Comparison of ENCODE assay signal across 9 cellular contexts in genomic region chr16:3509470-3509928, GRCh38. TPM values are rescaled to one million over a fixed set of nuclear protein-coding genes. Genes with fewer than 3 reads are reported as not detected.
A peak's percentile ranks its signal among the peaks of the same experiment; 100 is the strongest.
DNase-seq lines count a peak whose midpoint lies in the region; ATAC-seq and FAIRE-seq lines count a peak whose summit lies in the region.
"Had no signal": no experiment of that assay in that cellular context is flagged by ENCODE, and none has a peak within 500 bp of the region (broad histone marks: within the 10 kb centered on the region; RNA-seq: fewer than 3 reads in every experiment).

No MANE protein-coding gene starts in this region.

- peak; percentile 100 for ATAC-seq in T-helper 17 cell
- peak; percentile 91 for ATAC-seq in activated naive CD8-positive, alpha-beta T cell treated with anti-CD3 and anti-CD28 coated beads, Interleukin-2, amount 50 U/mL, for 24 hours

- peak overlapping the region; percentile 95 for H3K27ac Mint-ChIP-seq in T-helper 17 cell
- H3K27ac Mint-ChIP-seq in activated naive CD8-positive, alpha-beta T cell treated with anti-CD3 and anti-CD28 coated beads, Interleukin-2, amount 50 U/mL, for 24 hours: peak overlapping the region; percentile 77

- DNase-seq in GM18507 (ENCODE audit: extremely low spot score, insufficient read length, low read depth): no peak
- DNase-seq in T-helper 17 cell: peak in 2 of 3 donors; percentile 47 to 68
- DNase-seq in activated naive CD8-positive, alpha-beta T cell treated with anti-CD3 and anti-CD28 coated beads, Interleukin-2, amount 50 U/mL, for 24 hours: peak; percentile 75
- peak; percentile 30 to 40 for DNase-seq in stimulated activated CD4-positive, alpha-beta T cell treated with anti-CD3 and anti-CD28 coated beads, Interleukin-1b, Interleukin-23, amount 100 ng/mL, for 4 hours (ENCODE audit: low read depth in 2 of 2)
- no peak for DNase-seq in NCI-H69 (lab: John Stamatoyannopoulos, UW)
- no peak for DNase-seq in A172 (ENCODE audit: low spot score)
- no peak for DNase-seq in SKM-1 treated with dmso at 0.1 percent for 144 hours (lab: John Stamatoyannopoulos, UW; ENCODE audit: unreplicated experiment)
- DNase-seq in germinal center (ENCODE audit: low spot score): no peak

- H3K4me3 Mint-ChIP-seq in T-helper 17 cell: no peak overlapping the region
- H3K4me3 Mint-ChIP-seq in activated naive CD8-positive, alpha-beta T cell treated with anti-CD3 and anti-CD28 coated beads, Interleukin-2, amount 50 U/mL, for 24 hours: no peak overlapping the region

- no peaks in the 10 kb centered on the region for H3K9me3 Mint-ChIP-seq in activated naive CD8-positive, alpha-beta T cell treated with anti-CD3 and anti-CD28 coated beads, Interleukin-2, amount 50 U/mL, for 24 hours

- H3K27me3 Mint-ChIP-seq in T-helper 17 cell: no peaks in the 10 kb centered on the region
- H3K27me3 Mint-ChIP-seq in activated naive CD8-positive, alpha-beta T cell treated with anti-CD3 and anti-CD28 coated beads, Interleukin-2, amount 50 U/mL, for 24 hours: no peaks in the 10 kb centered on the region

- peak; percentile 38 for FAIRE-seq in GM18507 (lab: Jason Lieb, UNC)

- peaks cover 42% of the 10 kb centered on the region for H3K4me1 Mint-ChIP-seq in T-helper 17 cell
- H3K4me1 Mint-ChIP-seq in activated naive CD8-positive, alpha-beta T cell treated with anti-CD3 and anti-CD28 coated beads, Interleukin-2, amount 50 U/mL, for 24 hours: peaks cover 55% of the 10 kb centered on the region

- H3K9me3 ChIP-seq in T-helper 17 cell (ENCODE audit: control insufficient read depth, low read length, poor library complexity, severe bottlenecking): no peaks in the 10 kb centered on the region

- H3K36me3 Mint-ChIP-seq in T-helper 17 cell (ENCODE audit: low read depth): peaks cover 14% of the 10 kb centered on the region
- H3K36me3 Mint-ChIP-seq in activated naive CD8-positive, alpha-beta T cell treated with anti-CD3 and anti-CD28 coated beads, Interleukin-2, amount 50 U/mL, for 24 hours (ENCODE audit: low read depth): peaks cover 40% of the 10 kb centered on the region

RNA-seq across cellular contexts. Expression of gene CLUAP1, which starts 8.7 kb away (rescaled TPM):
- 10 to 100 TPM; 10.7 to 19.0 TPM for total RNA-seq in T-helper 17 cell
- total RNA-seq in A172 (2014; rRNA removed; shearing (Covaris generic)): 25.7 and 28.0 TPM in 2 replicates

RNA-seq across cellular contexts. Expression of gene C16orf90, which starts 14.2 kb away (rescaled TPM):
- not detected for total RNA-seq in T-helper 17 cell
- not detected in 2 replicates for total RNA-seq in A172 (2014; rRNA removed; shearing (Covaris generic))
- total RNA-seq: hepatocyte had no signal

Comparison
In these comparisons a context has a peak if more than half of its experiments do, and no peak if none do; other contexts are left out.
1. DNase-seq: peak in T-helper 17 cell (2 of 3), activated naive CD8-positive, alpha-beta T cell treated with anti-CD3 and anti-CD28 coated beads, Interleukin-2, amount 50 U/mL, for 24 hours (single experiment) and stimulated activated CD4-positive, alpha-beta T cell treated with anti-CD3 and anti-CD28 coated beads, Interleukin-1b, Interleukin-23, amount 100 ng/mL, for 4 hours (2 of 2); none in GM18507 (single experiment), NCI-H69 (single experiment), A172 (single experiment), SKM-1 treated with dmso at 0.1 percent for 144 hours (single experiment) and germinal center (single experiment).